In genomic region chr1:37474697-37475379, GRCh38 we compare ENCODE assay signal across 8 cellular contexts. TPM values are rescaled to one million over a fixed set of nuclear protein-coding genes. Genes with fewer than 3 reads are reported as not detected.
DNase-seq lines count a peak whose midpoint lies in the region; ATAC-seq and TF ChIP-seq lines count a peak whose summit lies in the region.

No MANE protein-coding gene starts in this region.

- peak overlapping the region; percentile 86 for H3K4me3 ChIP-seq in BLaER1
- H3K4me3 ChIP-seq in psoas muscle: peak overlapping the region; percentile 72

- no peak for TF ChIP-seq CTCF in psoas muscle (IDR thresholded peaks at IDR 0.05)

- H3K36me3 ChIP-seq in BLaER1 (peaks cover 15% of the 10 kb centered on the region), psoas muscle (ENCODE audit: insufficient read depth in 1 of 2, low read depth in 1 of 2) (peaks cover 0 to 40% of the 10 kb centered on the region in 2 donors)

- peak overlapping the region; percentile 93 for H3K9ac ChIP-seq in BLaER1

- H3K4me2 ChIP-seq in BLaER1: peak overlapping the region; percentile 99

- H3K27me3 ChIP-seq in BLaER1: 0 out of 2 replicates have a peak, but pooled peaks cover 3% of the 10 kb centered on the region
- no peaks in the 10 kb centered on the region for H3K27me3 ChIP-seq in psoas muscle (ENCODE audit: insufficient read depth in 3 of 3, low read length in 2 of 3)

- peaks cover 74% of the 10 kb centered on the region for H3K4me1 ChIP-seq in BLaER1
- peaks cover 71% of the 10 kb centered on the region for H3K4me1 ChIP-seq in psoas muscle

- 1 to 2% (median 2%) methylated on average over 21 to 38 of the region's 38 CpGs for WGBS in psoas muscle, 3 donors

- ATAC-seq in HG02763 (IDR thresholded peaks at IDR 0.05; ENCODE audit: unreplicated experiment) (peak; percentile 2), Right ventricle myocardium superior (ENCODE audit: poor library complexity) (peak; percentile 9), psoas muscle (peak in 2 of 4 donors; percentile 4 to 18), GM19463 (IDR thresholded peaks at IDR 0.05; ENCODE audit: unreplicated experiment) (no peak)

- peak; percentile 78 for DNase-seq in activated CD8-positive, alpha-beta memory T cell treated with anti-CD3 and anti-CD28 coated beads, Interleukin-2, amount 50 U/mL, for 48 hours
- no peak for DNase-seq in Right ventricle myocardium superior
- peak; percentile 55 to 76 for DNase-seq in psoas muscle
- no peak for DNase-seq in SIG-M5 (lab: John Stamatoyannopoulos, UW)
- no peak for DNase-seq in NCI-H2081 treated with DMSO at 0.1 percent for 48 hours (lab: John Stamatoyannopoulos, UW)

- peaks cover 47% of the 10 kb centered on the region for H4K20me1 ChIP-seq in BLaER1

- H3K27ac ChIP-seq in BLaER1: peak overlapping the region; percentile 87
- peak overlapping the region; percentile 90 for H3K27ac ChIP-seq in psoas muscle

- H3K9me3 ChIP-seq in BLaER1 (no peaks in the 10 kb centered on the region), psoas muscle (no peaks in the 10 kb centered on the region)

- intact Hi-C loops in Right ventricle myocardium superior (cut with DNase I): no loop called here
- intact Hi-C loops in psoas muscle (cut with DNase I): no loop called here

RNA-seq across cellular contexts. Expression of gene ZC3H12A, which starts 0.5 kb away (rescaled TPM):
- total RNA-seq in Right ventricle myocardium superior (4.2 TPM), psoas muscle (10 to 100 TPM in 3 of 4 donors, 1 to 10 TPM in 1; 1.9 to 30.2 (median 15.6) TPM)
- 10 to 100 TPM in 1 of 3 donors, 1 to 10 TPM in 2; 3.2 to 23.3 (median 3.7) TPM for polyA plus RNA-seq in psoas muscle

RNA-seq across cellular contexts. Expression of gene MEAF6, which starts 39.7 kb away (rescaled TPM):
- total RNA-seq in Right ventricle myocardium superior (34.6 TPM), psoas muscle (10 to 100 TPM; 27.2 to 35.5 (median 33.0) TPM)
- 100 to 1,000 TPM in 1 of 3 donors, 10 to 100 TPM in 2; 33.8 to 109 (median 43.1) TPM for polyA plus RNA-seq in psoas muscle

Comparison
In these comparisons a context has a peak if more than half of its experiments do, and no peak if none do; other contexts are left out.
1. DNase-seq: peak in activated CD8-positive, alpha-beta memory T cell treated with anti-CD3 and anti-CD28 coated beads, Interleukin-2, amount 50 U/mL, for 48 hours (single experiment) and psoas muscle (2 of 2); none in Right ventricle myocardium superior (single experiment), SIG-M5 (single experiment) and NCI-H2081 treated with DMSO at 0.1 percent for 48 hours (single experiment).